Comparison of ENCODE assay signal across 1 cellular context in the genomic region with DNA sequence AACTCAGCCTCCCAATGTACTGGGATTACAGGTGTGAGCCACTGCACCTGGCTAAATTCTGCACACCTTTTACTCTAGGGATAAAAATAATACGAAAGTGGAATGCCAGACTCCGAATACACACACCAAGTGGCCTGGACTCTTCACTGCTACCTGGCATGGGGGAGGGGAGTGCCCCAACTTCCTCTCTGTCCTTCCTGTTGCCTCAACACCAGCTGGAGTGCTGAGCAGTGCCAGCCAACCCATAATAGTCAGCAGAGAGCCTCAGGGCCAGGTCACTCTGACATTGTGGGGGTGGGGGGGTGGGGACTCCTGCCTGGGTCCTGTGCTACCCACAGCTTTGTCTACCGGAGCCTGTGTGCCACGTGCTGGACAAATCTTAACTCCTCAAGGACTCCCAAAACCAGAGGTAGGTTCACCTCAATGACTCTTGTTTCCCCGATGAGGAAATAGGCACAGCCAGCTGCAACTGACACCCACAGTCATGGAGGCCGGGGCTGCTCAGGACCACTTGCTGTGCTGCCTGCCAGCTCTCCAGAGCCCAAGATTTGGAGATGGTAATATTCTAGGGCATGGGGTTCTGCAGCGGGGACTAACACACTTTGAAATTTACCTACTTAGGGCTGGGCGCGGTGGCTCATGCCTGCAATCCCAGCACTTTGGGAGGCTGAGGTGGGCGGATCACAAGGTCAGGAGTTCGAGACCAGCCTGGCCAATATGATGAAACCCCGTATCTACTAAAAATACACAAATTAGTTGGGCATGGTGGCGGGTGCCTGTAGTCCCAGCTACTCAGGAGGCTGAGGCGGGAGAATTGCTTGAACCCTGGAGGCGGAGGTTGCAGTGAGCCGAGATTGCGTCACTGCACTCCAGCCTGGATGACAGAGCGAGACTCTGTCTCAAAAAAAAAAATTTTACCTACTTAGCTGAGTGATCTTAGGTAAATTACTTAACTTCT.
TF ChIP-seq lines count a peak whose summit lies in the region.

No MANE protein-coding gene starts in this region.

TF ChIP-seq in K562, 482 proteins besides CTCF, POLR2A, EP300 and RAD21 (continued from another document):
- TF ChIP-seq, protein P1, sequence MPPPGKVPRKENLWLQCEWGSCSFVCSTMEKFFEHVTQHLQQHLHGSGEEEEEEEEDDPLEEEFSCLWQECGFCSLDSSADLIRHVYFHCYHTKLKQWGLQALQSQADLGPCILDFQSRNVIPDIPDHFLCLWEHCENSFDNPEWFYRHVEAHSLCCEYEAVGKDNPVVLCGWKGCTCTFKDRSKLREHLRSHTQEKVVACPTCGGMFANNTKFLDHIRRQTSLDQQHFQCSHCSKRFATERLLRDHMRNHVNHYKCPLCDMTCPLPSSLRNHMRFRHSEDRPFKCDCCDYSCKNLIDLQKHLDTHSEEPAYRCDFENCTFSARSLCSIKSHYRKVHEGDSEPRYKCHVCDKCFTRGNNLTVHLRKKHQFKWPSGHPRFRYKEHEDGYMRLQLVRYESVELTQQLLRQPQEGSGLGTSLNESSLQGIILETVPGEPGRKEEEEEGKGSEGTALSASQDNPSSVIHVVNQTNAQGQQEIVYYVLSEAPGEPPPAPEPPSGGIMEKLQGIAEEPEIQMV (tag; conservative IDR thresholded peaks at IDR 0.05; ENCODE audit: low read depth): peak; percentile 45; the same call in 1 of the 2 replicates
- TF ChIP-seq, protein P2, sequence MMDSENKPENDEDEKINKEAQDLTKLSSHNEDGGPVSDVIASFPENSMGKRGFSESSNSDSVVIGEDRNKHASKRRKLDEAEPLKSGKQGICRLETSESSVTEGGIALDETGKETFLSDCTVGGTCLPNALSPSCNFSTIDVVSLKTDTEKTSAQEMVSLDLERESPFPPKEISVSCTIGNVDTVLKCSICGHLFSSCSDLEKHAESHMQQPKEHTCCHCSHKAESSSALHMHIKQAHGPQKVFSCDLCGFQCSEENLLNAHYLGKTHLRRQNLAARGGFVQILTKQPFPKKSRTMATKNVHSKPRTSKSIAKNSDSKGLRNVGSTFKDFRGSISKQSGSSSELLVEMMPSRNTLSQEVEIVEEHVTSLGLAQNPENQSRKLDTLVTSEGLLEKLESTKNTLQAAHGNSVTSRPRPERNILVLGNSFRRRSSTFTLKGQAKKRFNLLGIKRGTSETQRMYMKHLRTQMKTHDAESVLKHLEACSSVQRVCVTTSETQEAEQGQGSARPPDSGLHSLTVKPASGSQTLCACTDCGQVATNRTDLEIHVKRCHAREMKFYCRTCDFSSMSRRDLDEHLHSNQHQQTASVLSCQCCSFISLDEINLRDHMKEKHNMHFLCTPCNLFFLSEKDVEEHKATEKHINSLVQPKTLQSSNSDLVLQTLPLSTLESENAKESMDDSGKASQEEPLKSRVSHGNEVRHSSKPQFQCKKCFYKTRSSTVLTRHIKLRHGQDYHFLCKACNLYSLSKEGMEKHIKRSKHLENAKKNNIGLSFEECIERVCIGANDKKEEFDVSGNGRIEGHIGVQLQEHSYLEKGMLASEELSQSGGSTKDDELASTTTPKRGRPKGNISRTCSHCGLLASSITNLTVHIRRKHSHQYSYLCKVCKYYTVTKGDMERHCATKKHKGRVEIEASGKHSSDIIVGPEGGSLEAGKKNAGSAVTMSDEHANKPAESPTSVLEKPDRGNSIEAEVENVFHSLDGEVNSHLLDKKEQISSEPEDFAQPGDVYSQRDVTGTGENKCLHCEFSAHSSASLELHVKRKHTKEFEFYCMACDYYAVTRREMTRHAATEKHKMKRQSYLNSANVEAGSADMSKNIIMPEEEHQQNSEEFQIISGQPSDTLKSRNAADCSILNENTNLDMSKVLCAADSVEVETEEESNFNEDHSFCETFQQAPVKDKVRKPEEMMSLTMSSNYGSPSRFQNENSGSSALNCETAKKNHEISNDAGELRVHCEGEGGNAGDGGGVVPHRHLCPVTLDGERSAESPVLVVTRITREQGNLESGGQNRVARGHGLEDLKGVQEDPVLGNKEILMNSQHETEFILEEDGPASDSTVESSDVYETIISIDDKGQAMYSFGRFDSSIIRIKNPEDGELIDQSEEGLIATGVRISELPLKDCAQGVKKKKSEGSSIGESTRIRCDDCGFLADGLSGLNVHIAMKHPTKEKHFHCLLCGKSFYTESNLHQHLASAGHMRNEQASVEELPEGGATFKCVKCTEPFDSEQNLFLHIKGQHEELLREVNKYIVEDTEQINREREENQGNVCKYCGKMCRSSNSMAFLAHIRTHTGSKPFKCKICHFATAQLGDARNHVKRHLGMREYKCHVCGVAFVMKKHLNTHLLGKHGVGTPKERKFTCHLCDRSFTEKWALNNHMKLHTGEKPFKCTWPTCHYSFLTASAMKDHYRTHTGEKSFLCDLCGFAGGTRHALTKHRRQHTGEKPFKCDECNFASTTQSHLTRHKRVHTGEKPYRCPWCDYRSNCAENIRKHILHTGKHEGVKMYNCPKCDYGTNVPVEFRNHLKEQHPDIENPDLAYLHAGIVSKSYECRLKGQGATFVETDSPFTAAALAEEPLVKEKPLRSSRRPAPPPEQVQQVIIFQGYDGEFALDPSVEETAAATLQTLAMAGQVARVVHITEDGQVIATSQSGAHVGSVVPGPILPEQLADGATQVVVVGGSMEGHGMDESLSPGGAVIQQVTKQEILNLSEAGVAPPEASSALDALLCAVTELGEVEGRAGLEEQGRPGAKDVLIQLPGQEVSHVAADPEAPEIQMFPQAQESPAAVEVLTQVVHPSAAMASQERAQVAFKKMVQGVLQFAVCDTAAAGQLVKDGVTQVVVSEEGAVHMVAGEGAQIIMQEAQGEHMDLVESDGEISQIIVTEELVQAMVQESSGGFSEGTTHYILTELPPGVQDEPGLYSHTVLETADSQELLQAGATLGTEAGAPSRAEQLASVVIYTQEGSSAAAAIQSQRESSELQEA (IDR thresholded peaks at IDR 0.05; ENCODE audit: low read depth): peak; percentile 31; the same call in 1 of the 2 replicates
- TF ChIP-seq, protein P3, sequence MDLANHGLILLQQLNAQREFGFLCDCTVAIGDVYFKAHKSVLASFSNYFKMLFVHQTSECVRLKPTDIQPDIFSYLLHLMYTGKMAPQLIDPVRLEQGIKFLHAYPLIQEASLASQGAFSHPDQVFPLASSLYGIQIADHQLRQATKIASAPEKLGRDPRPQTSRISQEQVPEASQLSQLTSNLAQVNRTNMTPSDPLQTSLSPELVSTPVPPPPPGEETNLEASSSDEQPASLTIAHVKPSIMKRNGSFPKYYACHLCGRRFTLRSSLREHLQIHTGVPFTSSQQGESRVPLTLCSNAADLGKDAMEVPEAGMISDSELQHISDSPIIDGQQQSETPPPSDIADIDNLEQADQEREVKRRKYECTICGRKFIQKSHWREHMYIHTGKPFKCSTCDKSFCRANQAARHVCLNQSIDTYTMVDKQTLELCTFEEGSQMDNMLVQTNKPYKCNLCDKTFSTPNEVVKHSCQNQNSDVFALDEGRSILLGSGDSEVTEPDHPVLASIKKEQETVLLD (IDR thresholded peaks at IDR 0.05): 0 out of 2 replicates have a peak, but pooled peaks have one; percentile 19
- TF ChIP-seq CBX1 (IDR thresholded peaks at IDR 0.05; ENCODE audit: low read depth): peak; percentile 40; the same call in 1 of the 2 replicates
- 0 out of 2 replicates have a peak, but pooled peaks have one; percentile 13 for TF ChIP-seq CC2D1A (IDR thresholded peaks at IDR 0.05)
